9 cellular contexts compared by ENCODE assay signal in the genomic region with DNA sequence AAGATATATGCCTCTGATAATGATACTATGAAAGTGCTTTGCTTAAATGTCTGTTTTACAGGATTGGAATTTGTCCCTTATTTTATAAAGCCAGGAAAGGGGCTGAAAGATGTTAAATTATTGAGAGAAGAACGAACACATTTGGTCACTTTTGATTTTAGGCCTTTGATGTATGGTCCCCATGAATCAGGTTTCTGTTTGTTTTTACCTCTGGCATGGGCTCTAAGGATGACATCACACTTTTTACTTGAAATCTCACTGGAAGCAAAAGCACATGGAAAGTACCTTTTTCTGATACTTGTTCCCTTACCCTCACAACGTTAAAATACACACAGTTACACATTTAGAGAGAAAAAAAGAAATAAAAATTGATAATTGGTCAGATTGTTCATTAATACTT. TPM values are rescaled to one million over a fixed set of nuclear protein-coding genes. Genes with fewer than 3 reads are reported as not detected.
DNase-seq lines count a peak whose midpoint lies in the region; ATAC-seq and TF ChIP-seq lines count a peak whose summit lies in the region.
"Had no signal": no experiment of that assay in that cellular context is flagged by ENCODE, and none has a peak within 500 bp of the region (broad histone marks: within the 10 kb centered on the region; RNA-seq: fewer than 3 reads in every experiment).

No MANE protein-coding gene starts in this region.

- intact Hi-C loops in dendritic cell treated with granulocyte-macrophage colony-stimulating factor and Interleukin-4, amounts not matched to agents 40 ng/mL and 50 ng/mL, for 4 days (cut with micrococcal nuclease), result no loop called here

- peak overlapping the region; percentile 93 for H3K27ac Mint-ChIP-seq in activated naive CD4-positive, alpha-beta T cell treated with anti-CD3 and anti-CD28 coated beads, Interleukin-2, amount 50 U/mL, for 24 hours
- H3K27ac Mint-ChIP-seq in dendritic cell treated with granulocyte-macrophage colony-stimulating factor and Interleukin-4, amounts not matched to agents 40 ng/mL and 50 ng/mL, for 4 days, result peak overlapping the region; percentile 71
- peak overlapping the region; percentile 95 to 96 for H3K27ac Mint-ChIP-seq in stimulated activated naive CD8-positive, alpha-beta T cell treated with anti-CD3 and anti-CD28 coated beads, Interleukin-15, amount 100 ng/mL, for 72 hours
- no peak overlapping the region for H3K27ac Mint-ChIP-seq in glutamatergic neuron (ENCODE audit: unreplicated experiment)

- H3K4me3 ChIP-seq in OCI-LY1 (ENCODE audit: low read depth, low read length, poor library complexity, severe bottlenecking), result no peak overlapping the region
- H3K4me3 ChIP-seq: esophagus muscularis mucosa had no signal

- H3K27ac ChIP-seq in OCI-LY1 (ENCODE audit: low read depth, low read length, poor library complexity, severe bottlenecking), result peak overlapping the region; percentile 4
- H3K27ac ChIP-seq: esophagus muscularis mucosa had no signal

- H3K4me1 Mint-ChIP-seq in activated naive CD4-positive, alpha-beta T cell treated with anti-CD3 and anti-CD28 coated beads, Interleukin-2, amount 50 U/mL, for 24 hours, result peaks cover 92% of the 10 kb centered on the region
- H3K4me1 Mint-ChIP-seq in dendritic cell treated with granulocyte-macrophage colony-stimulating factor and Interleukin-4, amounts not matched to agents 40 ng/mL and 50 ng/mL, for 4 days (ENCODE audit: low read depth), result peaks cover 78% of the 10 kb centered on the region
- peaks cover 97% of the 10 kb centered on the region for H3K4me1 Mint-ChIP-seq in stimulated activated naive CD8-positive, alpha-beta T cell treated with anti-CD3 and anti-CD28 coated beads, Interleukin-15, amount 100 ng/mL, for 72 hours
- peaks cover 4% of the 10 kb centered on the region for H3K4me1 Mint-ChIP-seq in glutamatergic neuron (ENCODE audit: low read depth, unreplicated experiment)

- DNase-seq in activated naive CD4-positive, alpha-beta T cell treated with Interleukin-2 at 50 U/mL for 16 hours, result no peak
- no peak for DNase-seq in stimulated activated naive CD8-positive, alpha-beta T cell treated with anti-CD3 and anti-CD28 coated beads, Interleukin-15, amount 100 ng/mL, for 72 hours
- DNase-seq in glutamatergic neuron (no peak), NCI-H82 treated with DMSO at 0.1 percent for 48 hours (lab: John Stamatoyannopoulos, UW; ENCODE audit: unreplicated experiment) (no peak)

- H2AFZ ChIP-seq in OCI-LY1 (ENCODE audit: low read length), result no peak overlapping the region

- no peaks in the 10 kb centered on the region for H3F3A ChIP-seq in OCI-LY1 (ENCODE audit: insufficient read depth, low read length)

- H3K79me2 ChIP-seq in OCI-LY1 (ENCODE audit: insufficient read depth, low read length), result peaks cover 75% of the 10 kb centered on the region

- peaks cover 26% of the 10 kb centered on the region for H3K36me3 ChIP-seq in OCI-LY1 (ENCODE audit: insufficient read depth, low read length)

- ATAC-seq in stimulated activated naive CD8-positive, alpha-beta T cell treated with anti-CD3 and anti-CD28 coated beads, Interleukin-15, amount 100 ng/mL, for 72 hours, result peak; percentile 51
- no peak for ATAC-seq in GM21515 (IDR thresholded peaks at IDR 0.05; ENCODE audit: unreplicated experiment)

- no peaks in the 10 kb centered on the region for H3K9me3 Mint-ChIP-seq in activated naive CD4-positive, alpha-beta T cell treated with anti-CD3 and anti-CD28 coated beads, Interleukin-2, amount 50 U/mL, for 24 hours
- no peaks in the 10 kb centered on the region for H3K9me3 Mint-ChIP-seq in dendritic cell treated with granulocyte-macrophage colony-stimulating factor and Interleukin-4, amounts not matched to agents 40 ng/mL and 50 ng/mL, for 4 days
- H3K9me3 Mint-ChIP-seq in stimulated activated naive CD8-positive, alpha-beta T cell treated with anti-CD3 and anti-CD28 coated beads, Interleukin-15, amount 100 ng/mL, for 72 hours, result no peaks in the 10 kb centered on the region
- no peaks in the 10 kb centered on the region for H3K9me3 Mint-ChIP-seq in glutamatergic neuron (ENCODE audit: unreplicated experiment)

- H3K4me1 ChIP-seq in OCI-LY1 (ENCODE audit: insufficient read depth, low read length, severe bottlenecking), result peaks cover 98% of the 10 kb centered on the region

- H3K27me3 Mint-ChIP-seq in activated naive CD4-positive, alpha-beta T cell treated with anti-CD3 and anti-CD28 coated beads, Interleukin-2, amount 50 U/mL, for 24 hours, result no peaks in the 10 kb centered on the region
- H3K27me3 Mint-ChIP-seq in dendritic cell treated with granulocyte-macrophage colony-stimulating factor and Interleukin-4, amounts not matched to agents 40 ng/mL and 50 ng/mL, for 4 days, result no peaks in the 10 kb centered on the region
- H3K27me3 Mint-ChIP-seq in stimulated activated naive CD8-positive, alpha-beta T cell treated with anti-CD3 and anti-CD28 coated beads, Interleukin-15, amount 100 ng/mL, for 72 hours, result no peaks in the 10 kb centered on the region
- peaks cover 3% of the 10 kb centered on the region for H3K27me3 Mint-ChIP-seq in glutamatergic neuron (ENCODE audit: unreplicated experiment)

- no peak for TF ChIP-seq CTCF in OCI-LY1 (IDR thresholded peaks at IDR 0.05; ENCODE audit: low read length)
- no peak for TF ChIP-seq CTCF in glutamatergic neuron (IDR thresholded peaks at IDR 0.05; ENCODE audit: partially characterized antibody, unreplicated experiment)

- no peaks in the 10 kb centered on the region for H4K20me1 ChIP-seq in OCI-LY1 (ENCODE audit: insufficient read depth, low read length)

- H3K4me3 Mint-ChIP-seq in activated naive CD4-positive, alpha-beta T cell treated with anti-CD3 and anti-CD28 coated beads, Interleukin-2, amount 50 U/mL, for 24 hours, result peak overlapping the region; percentile 38
- no peak overlapping the region for H3K4me3 Mint-ChIP-seq in dendritic cell treated with granulocyte-macrophage colony-stimulating factor and Interleukin-4, amounts not matched to agents 40 ng/mL and 50 ng/mL, for 4 days
- H3K4me3 Mint-ChIP-seq in stimulated activated naive CD8-positive, alpha-beta T cell treated with anti-CD3 and anti-CD28 coated beads, Interleukin-15, amount 100 ng/mL, for 72 hours, result peak overlapping the region; percentile 72 to 96
- H3K4me3 Mint-ChIP-seq in glutamatergic neuron (ENCODE audit: unreplicated experiment), result no peak overlapping the region

- no peaks in the 10 kb centered on the region for H3K27me3 ChIP-seq in OCI-LY1 (ENCODE audit: insufficient read depth, low read length)
- H3K27me3 ChIP-seq: esophagus muscularis mucosa had no signal

- no peak overlapping the region for H3K9ac ChIP-seq in OCI-LY1 (ENCODE audit: low read length)

- peak overlapping the region; percentile 40; the same call in 1 of the 2 replicates for H3K4me2 ChIP-seq in OCI-LY1 (ENCODE audit: low read length)

- no peaks in the 10 kb centered on the region for H3K9me3 ChIP-seq in OCI-LY1 (ENCODE audit: low read length)
- H3K9me3 ChIP-seq: esophagus muscularis mucosa had no signal

- H3K36me3 Mint-ChIP-seq in activated naive CD4-positive, alpha-beta T cell treated with anti-CD3 and anti-CD28 coated beads, Interleukin-2, amount 50 U/mL, for 24 hours, result peaks cover 7% of the 10 kb centered on the region
- H3K36me3 Mint-ChIP-seq in dendritic cell treated with granulocyte-macrophage colony-stimulating factor and Interleukin-4, amounts not matched to agents 40 ng/mL and 50 ng/mL, for 4 days (ENCODE audit: low read depth), result peaks cover 41% of the 10 kb centered on the region
- no peaks in the 10 kb centered on the region for H3K36me3 Mint-ChIP-seq in glutamatergic neuron (ENCODE audit: unreplicated experiment)

- no peaks in the 10 kb centered on the region for H3K9me2 ChIP-seq in OCI-LY1 (ENCODE audit: low read depth, low read length)

RNA-seq across cellular contexts. Expression of a gene that starts 6.9 kb away (rescaled TPM):
- total RNA-seq in glutamatergic neuron (ENCODE audit: unreplicated experiment), result 17.7 TPM

Comparison
In these comparisons a context has a peak if more than half of its experiments do, and no peak if none do; other contexts are left out.
1. H3K4me3 Mint-ChIP-seq: peak in activated naive CD4-positive, alpha-beta T cell treated with anti-CD3 and anti-CD28 coated beads, Interleukin-2, amount 50 U/mL, for 24 hours (single experiment) and stimulated activated naive CD8-positive, alpha-beta T cell treated with anti-CD3 and anti-CD28 coated beads, Interleukin-15, amount 100 ng/mL, for 72 hours (2 of 2); none in dendritic cell treated with granulocyte-macrophage colony-stimulating factor and Interleukin-4, amounts not matched to agents 40 ng/mL and 50 ng/mL, for 4 days (single experiment) and glutamatergic neuron (single experiment).